ENCODE assay signal across 31 cellular contexts in genomic region chr13:36362914-36363313, GRCh38. TPM values are rescaled to one million over a fixed set of nuclear protein-coding genes. Genes with fewer than 3 reads are reported as not detected.
A peak's percentile ranks its signal among the peaks of the same experiment; 100 is the strongest.
DNase-seq lines count a peak whose midpoint lies in the region; ATAC-seq and TF ChIP-seq lines count a peak whose summit lies in the region.
"Had no signal": no experiment of that assay in that cellular context is flagged by ENCODE, and none has a peak within 500 bp of the region (broad histone marks: within the 10 kb centered on the region; RNA-seq: fewer than 3 reads in every experiment).

No MANE protein-coding gene starts in this region.

- H3K4me3 ChIP-seq in left ventricle myocardium inferior (no peak overlapping the region), neural progenitor cell (no peak overlapping the region), BE2C (ENCODE audit: low read depth, low read length) (no peak overlapping the region)
- H3K4me3 ChIP-seq: esophagus squamous epithelium, prostate gland, sigmoid colon, testis, vagina had no signal

- no peak for TF ChIP-seq CTCF in left ventricle myocardium inferior (IDR thresholded peaks at IDR 0.05; ENCODE audit: borderline replicate concordance)
- no peak for TF ChIP-seq CTCF in neural progenitor cell (IDR thresholded peaks at IDR 0.05)
- no peak for TF ChIP-seq CTCF in BE2C (IDR thresholded peaks at IDR 0.05; ENCODE audit: low read depth, low read length)

- no peaks in the 10 kb centered on the region for H3K79me2 ChIP-seq in neural progenitor cell (ENCODE audit: low read depth)

- H3F3A ChIP-seq in neural progenitor cell (ENCODE audit: low read depth) = no peaks in the 10 kb centered on the region

- no peak for ATAC-seq in Right ventricle myocardium inferior
- peak; percentile 63 for ATAC-seq in HG03432 (IDR thresholded peaks at IDR 0.05; ENCODE audit: unreplicated experiment)
- no peak for ATAC-seq in GM21390 (IDR thresholded peaks at IDR 0.05; ENCODE audit: unreplicated experiment)
- ATAC-seq in HG02623 (IDR thresholded peaks at IDR 0.05; ENCODE audit: unreplicated experiment) = no peak
- ATAC-seq: left colon had no signal

- DNase-seq in left ventricle myocardium inferior (no peak), Right ventricle myocardium inferior (ENCODE audit: missing footprints) (no peak), kidney tubule cell (ENCODE audit: low spot score) (peak; percentile 40), neural progenitor cell (ENCODE audit: low spot score) (no peak), BE2C (no peak)
- DNase-seq: activated CD4-positive, alpha-beta T cell treated with anti-CD3 and anti-CD28 coated beads for 4 hours; activated CD8-positive, alpha-beta memory T cell treated with anti-CD3 and anti-CD28 coated beads for 24 hours; activated effector memory CD4-positive, alpha-beta T cell treated with anti-CD3 and anti-CD28 coated beads, Interleukin-2, amount 50 U/mL, for 16 hours; activated naive CD8-positive, alpha-beta T cell treated with anti-CD3 and anti-CD28 coated beads for 36 hours; activated T-cell treated with anti-CD3 and anti-CD28 coated beads, Interleukin-2, amount 50 U/mL, for 1 hour; AML-193; endodermal cell; esophagus squamous epithelium; H7; left colon; mesendoderm; NCI-H1436; NCI-H2081 treated with DMSO at 0.1 percent for 48 hours; NCI-H446; Right ventricle myocardium superior; sigmoid colon; stimulated activated naive CD4-positive, alpha-beta T cell; testis had no signal

- H3K27ac ChIP-seq in left ventricle myocardium inferior (replicated peaks) (peak overlapping the region; percentile 41), neural progenitor cell (no peak overlapping the region)
- H3K27ac ChIP-seq: esophagus squamous epithelium, HL-60, KMS-11, prostate gland, sigmoid colon, testis, vagina, VCaP had no signal

- no peaks in the 10 kb centered on the region for H3K9me3 Mint-ChIP-seq in neural progenitor cell
- H3K9me3 Mint-ChIP-seq: activated naive CD8-positive, alpha-beta T cell treated with anti-CD3 and anti-CD28 coated beads for 36 hours; endodermal cell had no signal

- H3K36me3 ChIP-seq in left ventricle myocardium inferior (no peaks in the 10 kb centered on the region), neural progenitor cell (no peaks in the 10 kb centered on the region), BE2C (no peaks in the 10 kb centered on the region)
- H3K36me3 ChIP-seq: esophagus squamous epithelium, prostate gland, vagina had no signal

- no peak overlapping the region for H3K9ac ChIP-seq in neural progenitor cell
- H3K9ac ChIP-seq: KMS-11 had no signal

- H3K4me1 Mint-ChIP-seq in neural progenitor cell = peaks cover 3% of the 10 kb centered on the region

- intact Hi-C loops in left ventricle myocardium inferior (cut with micrococcal nuclease) (no loop called here), Right ventricle myocardium inferior (cut with DNase I) (no loop called here)

- H3K4me1 ChIP-seq in left ventricle myocardium inferior (no peaks in the 10 kb centered on the region), neural progenitor cell (no peaks in the 10 kb centered on the region), BE2C (no peaks in the 10 kb centered on the region)
- H3K4me1 ChIP-seq: esophagus squamous epithelium, prostate gland, testis, vagina had no signal

- no peaks in the 10 kb centered on the region for H3K27me3 Mint-ChIP-seq in neural progenitor cell (ENCODE audit: insufficient read depth, low read depth)

- H3K27ac Mint-ChIP-seq in neural progenitor cell = no peak overlapping the region
- H3K27ac Mint-ChIP-seq: activated naive CD8-positive, alpha-beta T cell treated with anti-CD3 and anti-CD28 coated beads for 36 hours had no signal

- no peak overlapping the region for H2AFZ ChIP-seq in neural progenitor cell (replicated peaks)

- no peak overlapping the region for H3K4me3 Mint-ChIP-seq in neural progenitor cell
- H3K4me3 Mint-ChIP-seq: activated naive CD8-positive, alpha-beta T cell treated with anti-CD3 and anti-CD28 coated beads for 36 hours; endodermal cell had no signal

- H3K9me3 ChIP-seq in left ventricle myocardium inferior (replicated peaks) = no peaks in the 10 kb centered on the region
- no peaks in the 10 kb centered on the region for H3K9me3 ChIP-seq in neural progenitor cell (ENCODE audit: low read depth)
- no peaks in the 10 kb centered on the region for H3K9me3 ChIP-seq in BE2C
- H3K9me3 ChIP-seq: esophagus squamous epithelium, prostate gland, sigmoid colon, testis, vagina had no signal

- H4K20me1 ChIP-seq in neural progenitor cell (ENCODE audit: low read depth) = no peaks in the 10 kb centered on the region

- H3K27me3 ChIP-seq in left ventricle myocardium inferior (ENCODE audit: low read depth) (no peaks in the 10 kb centered on the region), neural progenitor cell (no peaks in the 10 kb centered on the region), BE2C (0 out of 2 replicates have a peak, but pooled peaks cover 2% of the 10 kb centered on the region)
- H3K27me3 ChIP-seq: esophagus squamous epithelium, sigmoid colon, testis, vagina had no signal

- no peak overlapping the region for H3K4me2 ChIP-seq in neural progenitor cell
- H3K4me2 ChIP-seq: KMS-11 had no signal

- H3K36me3 Mint-ChIP-seq in neural progenitor cell = peaks cover 2% of the 10 kb centered on the region
- H3K36me3 Mint-ChIP-seq: activated naive CD8-positive, alpha-beta T cell treated with anti-CD3 and anti-CD28 coated beads for 36 hours had no signal

RNA-seq across cellular contexts. Expression of gene SPART, which starts 16.7 kb away (rescaled TPM):
- total RNA-seq in left ventricle myocardium inferior (32.7 TPM), Right ventricle myocardium inferior (41.7 TPM), neural progenitor cell (ENCODE audit: low replicate concordance) (48.1 and 70.9 TPM in 2 replicates)
- 7.6 TPM for polyA plus RNA-seq in BE2C (2012; ENCODE audit: insufficient read depth, insufficient read length, low read depth)
